ENCODE assay signal across 13 cellular contexts in the genomic region with DNA sequence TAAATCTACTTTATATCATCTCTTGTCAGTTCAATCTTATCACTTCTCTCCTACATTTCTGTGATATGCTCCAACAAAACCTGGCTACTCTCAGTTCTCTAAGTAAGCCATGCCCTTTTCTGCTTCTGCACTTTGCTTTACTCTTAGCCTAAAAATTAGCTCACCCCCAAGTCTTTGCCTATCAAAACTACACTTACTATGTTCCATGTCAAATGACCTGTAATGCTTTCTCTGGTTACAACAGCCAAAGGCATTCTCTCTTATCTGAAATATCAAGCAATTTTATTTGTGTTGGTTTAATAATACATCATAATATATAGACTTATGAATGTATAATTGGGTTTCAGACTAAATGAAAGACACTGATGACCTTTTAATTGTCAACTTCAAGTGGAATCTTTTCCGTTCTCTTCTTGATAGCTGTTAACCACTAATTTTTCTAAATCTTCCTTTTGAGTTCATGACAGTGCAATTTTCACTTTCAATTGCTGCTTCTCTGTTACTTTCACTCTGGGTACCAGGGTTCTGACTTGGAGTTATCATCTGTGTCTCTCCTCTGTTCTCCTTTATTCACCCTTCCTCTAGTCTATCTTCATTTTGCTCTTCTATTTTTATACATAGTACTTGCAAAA.
DNase-seq lines count a peak whose midpoint lies in the region; ATAC-seq, FAIRE-seq and TF ChIP-seq lines count a peak whose summit lies in the region.
"Had no signal": no experiment of that assay in that cellular context is flagged by ENCODE, and none has a peak within 500 bp of the region (broad histone marks: within the 10 kb centered on the region; RNA-seq: fewer than 3 reads in every experiment).

No MANE protein-coding gene starts in this region.

- H3K36me3 ChIP-seq in mesendoderm (ENCODE audit: control insufficient read depth, insufficient read depth, low read length): no peaks in the 10 kb centered on the region

- H3K4me1 Mint-ChIP-seq in HFFc6 (ENCODE audit: low read depth): no peaks in the 10 kb centered on the region
- H3K4me1 Mint-ChIP-seq: H9, naive B cell had no signal

- H3K4me2 ChIP-seq in mesendoderm (ENCODE audit: low read length): no peak overlapping the region

- DNase-seq in stimulated activated CD4-positive, alpha-beta T cell treated with anti-CD3 and anti-CD28 coated beads, Interleukin-2, amount 100 ng/mL, for 48 hours: no peak
- no peak for DNase-seq in frontal cortex (ENCODE audit: low spot score in 2 of 2)
- no peak for DNase-seq in HFFc6
- DNase-seq in mesendoderm: no peak
- DNase-seq: activated CD4-positive, CD25-positive, alpha-beta regulatory T cell treated with anti-CD3 and anti-CD28 coated beads, Interleukin-2, amount 50 U/mL, for 72 hours; H9; naive B cell; SHP77 had no signal

- no peaks in the 10 kb centered on the region for H3K4me1 ChIP-seq in mesendoderm (ENCODE audit: control insufficient read depth, low read depth, low read length)

- H3K23ac ChIP-seq in mesendoderm (ENCODE audit: low read length): no peak overlapping the region

- H3K9ac ChIP-seq in mesendoderm (ENCODE audit: low read length): no peak overlapping the region

- H2BK120ac ChIP-seq in mesendoderm (ENCODE audit: low read depth, low read length): no peak overlapping the region

- H3K9me3 Mint-ChIP-seq in HFFc6: peaks cover 14% of the 10 kb centered on the region

- no peak overlapping the region for H2AK5ac ChIP-seq in mesendoderm (ENCODE audit: low read length)

- no peak overlapping the region for H2BK5ac ChIP-seq in mesendoderm (ENCODE audit: low read length)

- no peak for FAIRE-seq in frontal cortex (lab: Jason Lieb, UNC)

- WGBS in mesendoderm (ENCODE audit: extremely low coverage, insufficient coverage, low lambda C conversion rate): no CpG with 5 or more reads among the region's 1 CpG

- 0 out of 2 replicates have a peak, but pooled peaks cover 3% of the 10 kb centered on the region for H3K27me3 Mint-ChIP-seq in HFFc6 (ENCODE audit: insufficient read depth)
- H3K27me3 Mint-ChIP-seq: naive B cell had no signal

- no peak overlapping the region for H3K4ac ChIP-seq in mesendoderm (ENCODE audit: low read depth, low read length)

- H3K79me2 ChIP-seq in mesendoderm (ENCODE audit: control insufficient read depth, insufficient read depth, low read length): no peaks in the 10 kb centered on the region

- no peaks in the 10 kb centered on the region for H3K27me3 ChIP-seq in mesendoderm (ENCODE audit: insufficient read depth, low read length, poor library complexity)
- H3K27me3 ChIP-seq: cardiac muscle cell had no signal

- H3K36me3 Mint-ChIP-seq in HFFc6 (ENCODE audit: low read depth): no peaks in the 10 kb centered on the region; the same call in 1 of the 2 replicates
- H3K36me3 Mint-ChIP-seq: naive B cell had no signal

- no peak overlapping the region for H2BK15ac ChIP-seq in mesendoderm (replicated peaks; ENCODE audit: low read depth)

- no peak overlapping the region for H4K5ac ChIP-seq in mesendoderm (ENCODE audit: low read length)

- peak; percentile 98 for ATAC-seq in GM18502 (IDR thresholded peaks at IDR 0.05; ENCODE audit: poor library complexity, unreplicated experiment)
- ATAC-seq in GM19463 (IDR thresholded peaks at IDR 0.05; ENCODE audit: unreplicated experiment): peak; percentile 99
- peak; percentile 96 for ATAC-seq in HG02852 (IDR thresholded peaks at IDR 0.05; ENCODE audit: unreplicated experiment)
- ATAC-seq in HG03460 (IDR thresholded peaks at IDR 0.05; ENCODE audit: unreplicated experiment): peak; percentile 98

- no peak overlapping the region for H3K4me3 Mint-ChIP-seq in HFFc6
- H3K4me3 Mint-ChIP-seq: H9, naive B cell had no signal

- no peak overlapping the region for H3K56ac ChIP-seq in mesendoderm (ENCODE audit: low read length)

- no peak overlapping the region for H3K4me3 ChIP-seq in mesendoderm (ENCODE audit: low read length)
- H3K4me3 ChIP-seq: cardiac muscle cell had no signal

- no peak overlapping the region for H3K27ac ChIP-seq in mesendoderm (ENCODE audit: low read depth, low read length)
- H3K27ac ChIP-seq: cardiac muscle cell had no signal

- H3K18ac ChIP-seq in mesendoderm (ENCODE audit: low read length): no peak overlapping the region

- no peaks in the 10 kb centered on the region for H3K79me1 ChIP-seq in mesendoderm (ENCODE audit: low read length)

- H4K8ac ChIP-seq in mesendoderm (ENCODE audit: low read depth, low read length): no peak overlapping the region

- TF ChIP-seq CTCF in HFFc6 (IDR thresholded peaks at IDR 0.05): no peak

- H3K27ac Mint-ChIP-seq in HFFc6: no peak overlapping the region
- H3K27ac Mint-ChIP-seq: H9, naive B cell had no signal
